1 cellular context compared by ENCODE assay signal in genomic region chr1:210373878-210374599, GRCh38.
TF ChIP-seq lines count a peak whose summit lies in the region.

No MANE protein-coding gene starts in this region.

TF ChIP-seq in HepG2, 621 proteins besides CTCF, POLR2A, EP300 and RAD21 (continued from another document and continues in another):
- TF ChIP-seq AHDC1 (CRISPR knock-in tag; IDR thresholded peaks at IDR 0.05; ENCODE audit: borderline replicate concordance) (peak; percentile 85; the same call in 1 of the 2 replicates), ZFX (CRISPR knock-in tag; IDR thresholded peaks at IDR 0.05; ENCODE audit: low read depth) (no peak), ZFP36 (IDR thresholded peaks at IDR 0.05; ENCODE audit: borderline replicate concordance, low read depth, low read length, partially characterized antibody) (peak; percentile 15), YEATS2 (CRISPR knock-in tag; IDR thresholded peaks at IDR 0.05; ENCODE audit: borderline replicate concordance) (no peak), KDM5A (IDR thresholded peaks at IDR 0.05; ENCODE audit: borderline replicate concordance, low read length) (no peak), ZNF788 (CRISPR knock-in tag; IDR thresholded peaks at IDR 0.05; ENCODE audit: borderline replicate concordance) (no peak), PBX3 (CRISPR knock-in tag; IDR thresholded peaks at IDR 0.05; ENCODE audit: borderline replicate concordance) (no peak), NBN (conservative IDR thresholded peaks at IDR 0.05) (no peak), IRF2 (CRISPR knock-in tag; IDR thresholded peaks at IDR 0.05) (peak; percentile 37; the same call in 1 of the 2 replicates), ZNF251 (CRISPR knock-in tag; IDR thresholded peaks at IDR 0.05) (no peak), NFKBIZ (CRISPR knock-in tag; IDR thresholded peaks at IDR 0.05) (no peak), ZNF563 (CRISPR knock-in tag; IDR thresholded peaks at IDR 0.05) (no peak), ARNT (IDR thresholded peaks at IDR 0.05) (no peak), ZNF652 (CRISPR knock-in tag; IDR thresholded peaks at IDR 0.05; ENCODE audit: borderline replicate concordance, low read depth) (peak; percentile 96), NR2F1 (CRISPR knock-in tag; IDR thresholded peaks at IDR 0.05) (peak; percentile 60 to 94; a peak in 3 of 4 replicates), ZBTB14 (CRISPR knock-in tag; IDR thresholded peaks at IDR 0.05) (no peak), ZNF569 (CRISPR knock-in tag; IDR thresholded peaks at IDR 0.05; ENCODE audit: borderline replicate concordance) (no peak), ZNF343 (CRISPR knock-in tag; IDR thresholded peaks at IDR 0.05) (no peak), ARID4A (CRISPR knock-in tag; IDR thresholded peaks at IDR 0.05; ENCODE audit: borderline replicate concordance) (no peak), TBX2 (CRISPR knock-in tag; IDR thresholded peaks at IDR 0.05; ENCODE audit: borderline replicate concordance) (peak; percentile 77), STAT5B (CRISPR knock-in tag; IDR thresholded peaks at IDR 0.05) (no peak), ZNF691 (CRISPR knock-in tag; IDR thresholded peaks at IDR 0.05; ENCODE audit: borderline replicate concordance, low read depth) (no peak), KLF11 (CRISPR knock-in tag; IDR thresholded peaks at IDR 0.05) (peak; percentile 22; the same call in 1 of the 2 replicates), ZNF768 (CRISPR knock-in tag; IDR thresholded peaks at IDR 0.05) (no peak), SOX5 (CRISPR knock-in tag; IDR thresholded peaks at IDR 0.05; ENCODE audit: borderline replicate concordance) (peak; percentile 92), PHF8 (CRISPR knock-in tag; IDR thresholded peaks at IDR 0.05) (peak; percentile 33; the same call in 1 of the 2 replicates), ZNF619 (CRISPR knock-in tag; IDR thresholded peaks at IDR 0.05) (no peak), NFIB (CRISPR knock-in tag; IDR thresholded peaks at IDR 0.05; ENCODE audit: borderline replicate concordance) (no peak), MIER3 (CRISPR knock-in tag; IDR thresholded peaks at IDR 0.05; ENCODE audit: borderline replicate concordance) (peak; percentile 59; the same call in 1 of the 2 replicates), RBM39 (IDR thresholded peaks at IDR 0.05; ENCODE audit: low read depth, low read length, poor library complexity, severe bottlenecking) (no peak), ZBTB26 (CRISPR knock-in tag; IDR thresholded peaks at IDR 0.05; ENCODE audit: borderline replicate concordance) (no peak), ATF7-NPFF (CRISPR knock-in tag; IDR thresholded peaks at IDR 0.05; ENCODE audit: low read depth) (no peak; the same call in 1 of the 2 replicates), KLF6 (CRISPR knock-in tag; IDR thresholded peaks at IDR 0.05) (no peak), PHF20 (CRISPR knock-in tag; IDR thresholded peaks at IDR 0.05) (no peak), ZNF567 (CRISPR knock-in tag; IDR thresholded peaks at IDR 0.05; ENCODE audit: borderline replicate concordance) (no peak), EZH2 (conservative IDR thresholded peaks at IDR 0.05; ENCODE audit: low read depth, low read length) (no peak), RORA (CRISPR knock-in tag; IDR thresholded peaks at IDR 0.05) (no peak), SRF (IDR thresholded peaks at IDR 0.05; ENCODE audit: low read depth, low read length) (no peak; the same call in 1 of the 2 replicates), AGO1 (IDR thresholded peaks at IDR 0.05; ENCODE audit: low read depth, low read length, poor library complexity, severe bottlenecking) (no peak), ZEB1 (IDR thresholded peaks at IDR 0.05; ENCODE audit: insufficient replicate concordance, low read depth) (no peak), ZNF496 (CRISPR knock-in tag; IDR thresholded peaks at IDR 0.05; ENCODE audit: insufficient replicate concordance) (no peak), ZNF451 (CRISPR knock-in tag; IDR thresholded peaks at IDR 0.05) (no peak), ZBTB8A (CRISPR knock-in tag; IDR thresholded peaks at IDR 0.05; ENCODE audit: borderline replicate concordance, low read depth) (no peak), SIX4 (CRISPR knock-in tag; IDR thresholded peaks at IDR 0.05) (no peak), ZBTB38 (CRISPR knock-in tag; IDR thresholded peaks at IDR 0.05) (no peak), ZFP62 (CRISPR knock-in tag; IDR thresholded peaks at IDR 0.05) (no peak)
- TF ChIP-seq, protein P1, sequence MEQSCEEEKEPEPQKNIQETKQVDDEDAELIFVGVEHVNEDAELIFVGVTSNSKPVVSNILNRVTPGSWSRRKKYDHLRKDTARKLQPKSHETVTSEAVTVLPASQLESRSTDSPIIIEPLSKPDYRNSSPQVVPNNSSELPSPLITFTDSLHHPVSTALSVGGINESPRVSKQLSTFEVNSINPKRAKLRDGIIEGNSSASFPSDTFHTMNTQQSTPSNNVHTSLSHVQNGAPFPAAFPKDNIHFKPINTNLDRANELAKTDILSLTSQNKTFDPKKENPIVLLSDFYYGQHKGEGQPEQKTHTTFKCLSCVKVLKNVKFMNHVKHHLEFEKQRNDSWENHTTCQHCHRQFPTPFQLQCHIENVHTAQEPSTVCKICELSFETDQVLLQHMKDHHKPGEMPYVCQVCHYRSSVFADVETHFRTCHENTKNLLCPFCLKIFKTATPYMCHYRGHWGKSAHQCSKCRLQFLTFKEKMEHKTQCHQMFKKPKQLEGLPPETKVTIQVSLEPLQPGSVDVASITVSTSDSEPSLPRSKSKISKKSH (CRISPR knock-in tag; IDR thresholded peaks at IDR 0.05; ENCODE audit: borderline replicate concordance), result no peak
- TF ChIP-seq, protein P2, sequence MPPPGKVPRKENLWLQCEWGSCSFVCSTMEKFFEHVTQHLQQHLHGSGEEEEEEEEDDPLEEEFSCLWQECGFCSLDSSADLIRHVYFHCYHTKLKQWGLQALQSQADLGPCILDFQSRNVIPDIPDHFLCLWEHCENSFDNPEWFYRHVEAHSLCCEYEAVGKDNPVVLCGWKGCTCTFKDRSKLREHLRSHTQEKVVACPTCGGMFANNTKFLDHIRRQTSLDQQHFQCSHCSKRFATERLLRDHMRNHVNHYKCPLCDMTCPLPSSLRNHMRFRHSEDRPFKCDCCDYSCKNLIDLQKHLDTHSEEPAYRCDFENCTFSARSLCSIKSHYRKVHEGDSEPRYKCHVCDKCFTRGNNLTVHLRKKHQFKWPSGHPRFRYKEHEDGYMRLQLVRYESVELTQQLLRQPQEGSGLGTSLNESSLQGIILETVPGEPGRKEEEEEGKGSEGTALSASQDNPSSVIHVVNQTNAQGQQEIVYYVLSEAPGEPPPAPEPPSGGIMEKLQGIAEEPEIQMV (CRISPR knock-in tag; IDR thresholded peaks at IDR 0.05; ENCODE audit: low read depth), result no peak
- TF ChIP-seq, protein P3, sequence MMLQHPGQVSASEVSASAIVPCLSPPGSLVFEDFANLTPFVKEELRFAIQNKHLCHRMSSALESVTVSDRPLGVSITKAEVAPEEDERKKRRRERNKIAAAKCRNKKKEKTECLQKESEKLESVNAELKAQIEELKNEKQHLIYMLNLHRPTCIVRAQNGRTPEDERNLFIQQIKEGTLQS (CRISPR knock-in tag; IDR thresholded peaks at IDR 0.05), result peak; percentile 85; the same call in 1 of the 2 replicates
- TF ChIP-seq, protein P4, sequence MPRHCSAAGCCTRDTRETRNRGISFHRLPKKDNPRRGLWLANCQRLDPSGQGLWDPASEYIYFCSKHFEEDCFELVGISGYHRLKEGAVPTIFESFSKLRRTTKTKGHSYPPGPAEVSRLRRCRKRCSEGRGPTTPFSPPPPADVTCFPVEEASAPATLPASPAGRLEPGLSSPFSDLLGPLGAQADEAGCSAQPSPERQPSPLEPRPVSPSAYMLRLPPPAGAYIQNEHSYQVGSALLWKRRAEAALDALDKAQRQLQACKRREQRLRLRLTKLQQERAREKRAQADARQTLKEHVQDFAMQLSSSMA (CRISPR knock-in tag; IDR thresholded peaks at IDR 0.05), result no peak
